Comparison of ENCODE assay signal across 16 cellular contexts in the genomic region with DNA sequence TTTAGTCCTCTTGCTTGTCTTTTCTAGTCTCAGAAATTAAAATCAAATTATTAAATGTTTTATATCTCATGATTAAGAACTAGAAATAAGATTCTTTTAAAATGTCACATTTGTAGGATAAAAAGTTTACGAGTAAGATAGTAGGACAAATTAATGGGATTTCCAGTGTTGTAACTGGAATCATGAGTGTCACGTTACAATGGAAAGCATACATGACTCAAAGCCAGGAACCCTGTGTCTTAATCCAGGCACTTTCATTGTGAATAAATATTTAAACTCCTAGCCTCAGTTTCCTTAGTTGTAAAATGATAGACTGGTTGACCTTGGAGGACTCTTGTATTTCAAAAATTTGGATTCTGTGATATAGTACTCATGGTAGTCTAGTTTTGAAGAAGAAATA.
"Had no signal": no experiment of that assay in that cellular context is flagged by ENCODE, and none has a peak within 500 bp of the region (broad histone marks: within the 10 kb centered on the region; RNA-seq: fewer than 3 reads in every experiment).

No MANE protein-coding gene starts in this region.

- H3K4me3 Mint-ChIP-seq: activated CD4-positive, alpha-beta T cell treated with anti-CD3 and anti-CD28 coated beads, Interleukin-2, amount 10 ng/mL, durations not matched to agents 7 days and 5 days; activated T-cell treated with anti-CD3 and anti-CD28 coated beads, Interleukin-2, amount 50 U/mL, for 72 hours; immature natural killer cell; naive thymus-derived CD8-positive, alpha-beta T cell had no signal

- H3K27ac Mint-ChIP-seq: activated CD4-positive, alpha-beta T cell treated with anti-CD3 and anti-CD28 coated beads, Interleukin-2, amount 10 ng/mL, durations not matched to agents 7 days and 5 days; activated T-cell treated with anti-CD3 and anti-CD28 coated beads, Interleukin-2, amount 50 U/mL, for 72 hours had no signal

- DNase-seq: activated CD4-positive, alpha-beta T cell treated with anti-CD3 and anti-CD28 coated beads, Interleukin-2, amount 10 ng/mL, durations not matched to agents 7 days and 5 days; activated CD8-positive, alpha-beta memory T cell treated with anti-CD3 and anti-CD28 coated beads, Interleukin-2, amount 50 U/mL, for 4 hours; activated effector memory CD4-positive, alpha-beta T cell treated with anti-CD3 and anti-CD28 coated beads, Interleukin-2, amount 50 U/mL, for 16 hours; activated naive CD4-positive, alpha-beta T cell treated with anti-CD3 and anti-CD28 coated beads, Interleukin-2, amount 50 U/mL, for 16 hours; activated T-cell treated with anti-CD3 and anti-CD28 coated beads, Interleukin-2, amount 50 U/mL, for 72 hours; dorsolateral prefrontal cortex; immature natural killer cell; left cardiac atrium; naive thymus-derived CD8-positive, alpha-beta T cell; nucleus accumbens; SK-N-SH; stimulated activated CD8-positive, alpha-beta memory T cell treated with anti-CD3 and anti-CD28 coated beads, Interleukin-4, amount 100 ng/mL, for 48 hours; stimulated activated naive CD4-positive, alpha-beta T cell; T1000; upper lobe of right lung had no signal

- H3K4me3 ChIP-seq: cardiac muscle cell, dorsolateral prefrontal cortex, upper lobe of right lung had no signal

- ATAC-seq: activated T-cell treated with anti-CD3 and anti-CD28 coated beads, Interleukin-2, amount 50 U/mL, for 72 hours; left cardiac atrium; naive thymus-derived CD8-positive, alpha-beta T cell; upper lobe of right lung had no signal

- H3K27me3 Mint-ChIP-seq: activated CD4-positive, alpha-beta T cell treated with anti-CD3 and anti-CD28 coated beads, Interleukin-2, amount 10 ng/mL, durations not matched to agents 7 days and 5 days; naive thymus-derived CD8-positive, alpha-beta T cell had no signal

- H3K9me3 Mint-ChIP-seq: activated CD4-positive, alpha-beta T cell treated with anti-CD3 and anti-CD28 coated beads, Interleukin-2, amount 10 ng/mL, durations not matched to agents 7 days and 5 days; activated T-cell treated with anti-CD3 and anti-CD28 coated beads, Interleukin-2, amount 50 U/mL, for 72 hours; immature natural killer cell; naive thymus-derived CD8-positive, alpha-beta T cell had no signal

- H3K4me1 Mint-ChIP-seq: activated CD4-positive, alpha-beta T cell treated with anti-CD3 and anti-CD28 coated beads, Interleukin-2, amount 10 ng/mL, durations not matched to agents 7 days and 5 days had no signal
